ENCODE assay signal across 28 cellular contexts in genomic region chr7:138402749-138403148, GRCh38.
"Had no signal": no experiment of that assay in that cellular context is flagged by ENCODE, and none has a peak within 500 bp of the region (broad histone marks: within the 10 kb centered on the region; RNA-seq: fewer than 3 reads in every experiment).

No MANE protein-coding gene starts in this region.

- H3K27ac ChIP-seq: colonic mucosa, coronary artery, dorsolateral prefrontal cortex, epithelial cell of prostate, esophagus muscularis mucosa, esophagus squamous epithelium, foreskin keratinocyte, gastrocnemius medialis, gastroesophageal sphincter, heart left ventricle, heart right ventricle had no signal

- H3K4me1 ChIP-seq: colonic mucosa, esophagus muscularis mucosa, esophagus squamous epithelium, foreskin keratinocyte, gastrocnemius medialis, gastroesophageal sphincter had no signal

- H3K27ac Mint-ChIP-seq: dendritic cell treated with granulocyte-macrophage colony-stimulating factor and Interleukin-4, amounts not matched to agents 40 ng/mL and 50 ng/mL, for 4 days; endodermal cell had no signal

- H3K4me3 Mint-ChIP-seq: dendritic cell treated with granulocyte-macrophage colony-stimulating factor and Interleukin-4, amounts not matched to agents 40 ng/mL and 50 ng/mL, for 4 days; effector memory CD8-positive, alpha-beta T cell; endodermal cell had no signal

- H3K27me3 ChIP-seq: colonic mucosa, dorsolateral prefrontal cortex, esophagus muscularis mucosa, esophagus squamous epithelium, foreskin keratinocyte, gastrocnemius medialis, gastroesophageal sphincter, heart left ventricle, heart right ventricle had no signal

- H3K27me3 Mint-ChIP-seq: dendritic cell treated with granulocyte-macrophage colony-stimulating factor and Interleukin-4, amounts not matched to agents 40 ng/mL and 50 ng/mL, for 4 days had no signal

- H3K4me1 Mint-ChIP-seq: endodermal cell had no signal

- H3K36me3 ChIP-seq: colonic mucosa, esophagus muscularis mucosa, esophagus squamous epithelium, gastrocnemius medialis, gastroesophageal sphincter, heart left ventricle, heart right ventricle had no signal

- DNase-seq: colonic mucosa; cortex of kidney; dermis blood vessel endothelial cell; dorsolateral prefrontal cortex; effector CD4-positive, alpha-beta T cell; effector CD8-positive, alpha-beta T cell; effector memory CD4-positive, alpha-beta T cell; effector memory CD8-positive, alpha-beta T cell; endodermal cell; erythroblast; esophagus squamous epithelium; foreskin keratinocyte; foreskin melanocyte; gastrocnemius medialis; glutamatergic neuron; head of caudate nucleus; heart left ventricle; heart right ventricle had no signal

- H3K9me3 ChIP-seq: colonic mucosa, esophagus squamous epithelium, gastrocnemius medialis, gastroesophageal sphincter, heart left ventricle had no signal

- FAIRE-seq: colon, endometrium, endothelial cell of umbilical vein, frontal cortex had no signal

- ATAC-seq: effector memory CD8-positive, alpha-beta T cell; esophagus mucosa; foreskin keratinocyte; gastrocnemius medialis; gastroesophageal sphincter; heart left ventricle; heart right ventricle had no signal

- H3K4me3 ChIP-seq: colonic mucosa, coronary artery, dorsolateral prefrontal cortex, esophagus muscularis mucosa, esophagus squamous epithelium, gastrocnemius medialis, gastroesophageal sphincter, heart left ventricle, heart right ventricle had no signal
